ENCODE assay signal across 18 cellular contexts in the genomic region with DNA sequence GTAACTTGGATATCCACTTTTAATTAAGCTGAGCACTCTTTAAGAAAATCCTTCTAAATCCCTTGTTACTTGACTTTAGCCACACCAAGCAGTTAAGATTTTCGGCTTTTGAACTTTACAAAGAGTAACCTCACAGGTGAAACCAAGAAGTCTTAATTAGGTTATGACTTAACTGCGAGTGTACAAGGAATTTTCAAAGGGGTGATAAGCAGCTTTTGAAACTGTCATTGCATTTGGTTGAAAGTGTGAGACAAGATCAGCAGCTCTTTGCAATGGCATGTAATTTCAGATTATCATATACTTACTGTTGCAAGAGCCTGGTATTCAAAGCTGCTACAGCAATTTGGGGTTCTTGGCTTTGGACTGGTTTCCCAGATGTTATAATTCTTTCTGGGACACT.
DNase-seq lines count a peak whose midpoint lies in the region; ATAC-seq, FAIRE-seq and TF ChIP-seq lines count a peak whose summit lies in the region.
"Had no signal": no experiment of that assay in that cellular context is flagged by ENCODE, and none has a peak within 500 bp of the region (broad histone marks: within the 10 kb centered on the region; RNA-seq: fewer than 3 reads in every experiment).

No MANE protein-coding gene starts in this region.

- no peak for TF ChIP-seq EP300 in GM12878 (IDR thresholded peaks at IDR 0.05; ENCODE audit: borderline replicate concordance in 1 of 2, control insufficient read depth in 1 of 2, low read depth in 2 of 2, low read length in 2 of 2)

- no TSS peak for BruUV-seq in GM12878 (replicated peaks; lab: Mats Ljungman, UMichigan)

- no peak for TF ChIP-seq POLR2A in GM12878 (IDR thresholded peaks at IDR 0.05; ENCODE audit: low read depth, low read length)

- H3K4me3 Mint-ChIP-seq in endodermal cell: no peak overlapping the region
- H3K4me3 Mint-ChIP-seq: CD14-positive monocyte; CD4-positive, alpha-beta memory T cell; IgD-negative memory B cell had no signal

- ATAC-seq in GM18868 (IDR thresholded peaks at IDR 0.05; ENCODE audit: unreplicated experiment) (peak; percentile 70), GM12878 (peak; percentile 59)
- ATAC-seq: HepG2 had no signal

- H3K4me3 ChIP-seq in KMS-11 (IDR thresholded peaks at IDR 0.05; ENCODE audit: insufficient read depth, low read depth, low read length): no peak overlapping the region
- no peak overlapping the region for H3K4me3 ChIP-seq in GM12878
- no peak overlapping the region for H3K4me3 ChIP-seq in endodermal cell (ENCODE audit: low read length)
- no peak overlapping the region for H3K4me3 ChIP-seq in left ventricle myocardium inferior
- H3K4me3 ChIP-seq: BLaER1, GM23248, HAP-1 had no signal

- RAD21 ChIA-PET in GM12878 (lab: Charles Lee; ENCODE audit: unreplicated experiment): no interaction called here

- intact Hi-C loops in GM12878 (cut with micrococcal nuclease; ENCODE audit: unreplicated experiment) (no loop called here), left ventricle myocardium inferior (cut with micrococcal nuclease) (no loop called here)

- DNase-seq in GM12878 (ENCODE audit: low read depth, low spot score) (no peak), HPDE6-E6E7 (ENCODE audit: extremely low spot score) (no peak), endodermal cell (no peak), left ventricle myocardium inferior (no peak)
- DNase-seq: CD4-positive, alpha-beta memory T cell; DMS153; DMS79; GDM1; GM23248; KBM-7 had no signal

- 22% methylated on average over 2 of the region's 2 CpGs for WGBS in GM12878 (ENCODE audit: insufficient coverage, insufficient replicate concordance, low lambda C conversion rate, missing lambda C conversion rate)
- 77 to 86% methylated on average over 2 of the region's 2 CpGs for WGBS in endodermal cell (ENCODE audit: insufficient coverage in 1 of 2, insufficient read length in 1 of 2), 2 experiments

- no peak overlapping the region for H3K27ac Mint-ChIP-seq in endodermal cell
- H3K27ac Mint-ChIP-seq: CD14-positive monocyte; CD4-positive, alpha-beta memory T cell; IgD-negative memory B cell had no signal

- TF ChIP-seq RAD21 in GM12878 (IDR thresholded peaks at IDR 0.05; ENCODE audit: insufficient read depth, low read depth, low read length): no peak

- peaks cover 4% of the 10 kb centered on the region for H3K36me3 Mint-ChIP-seq in endodermal cell (ENCODE audit: low read depth)
- H3K36me3 Mint-ChIP-seq: CD14-positive monocyte had no signal

- H3K27ac ChIP-seq in KMS-11: peak overlapping the region; percentile 47
- no peak overlapping the region for H3K27ac ChIP-seq in GM12878 (ENCODE audit: control insufficient read depth, insufficient read depth)
- no peak overlapping the region for H3K27ac ChIP-seq in endodermal cell (ENCODE audit: low read depth, low read length)
- H3K27ac ChIP-seq in left ventricle myocardium inferior (replicated peaks): no peak overlapping the region
- H3K27ac ChIP-seq: BLaER1, GM23248 had no signal

- no peak for FAIRE-seq in GM12878 (lab: Jason Lieb, UNC)
- FAIRE-seq: A204.1, HepG2 had no signal

- H2AFZ ChIP-seq in KMS-11 (ENCODE audit: low read depth) (no peak overlapping the region), GM12878 (ENCODE audit: control insufficient read depth, low read depth, low read length) (no peak overlapping the region)
- H2AFZ ChIP-seq: GM23248 had no signal

- H3K9me3 Mint-ChIP-seq in endodermal cell: peaks cover 28% of the 10 kb centered on the region

- POLR2A ChIA-PET in GM12878 (lab: Charles Lee): no interaction called here

- CTCF ChIA-PET in GM12878 (lab: Yijun Ruan, JAX): interaction anchor here (1.5 kb wide), 1 partner anchor 14 kb away, joined by 3 read pairs; no protein-coding TSS in a partner anchor

- in situ Hi-C loops in GM12878 (cut with MboI): no loop called here

- SMC1A ChIA-PET in GM12878 (lab: Charles Lee; ENCODE audit: uncharacterized antibody, unreplicated experiment): interaction anchor here (1.3 to 1.4 kb wide), 2 partner anchors 12 to 14 kb away, joined by 3 to 6 read pairs; no protein-coding TSS in a partner anchor

- no peaks in the 10 kb centered on the region for H3K27me3 Mint-ChIP-seq in endodermal cell (ENCODE audit: insufficient read depth)
- H3K27me3 Mint-ChIP-seq: CD4-positive, alpha-beta memory T cell; IgD-negative memory B cell had no signal

- no peaks in the 10 kb centered on the region for H3K27me3 ChIP-seq in KMS-11 (ENCODE audit: insufficient read depth, low read depth)
- no peaks in the 10 kb centered on the region for H3K27me3 ChIP-seq in GM12878 (replicated peaks in 1 of 2; ENCODE audit: control insufficient read depth in 2 of 2, insufficient read depth in 2 of 2, low read length in 1 of 2)
- no peaks in the 10 kb centered on the region for H3K27me3 ChIP-seq in endodermal cell (ENCODE audit: control insufficient read depth, insufficient read depth, low read length, poor library complexity, severe bottlenecking)
- no peaks in the 10 kb centered on the region for H3K27me3 ChIP-seq in left ventricle myocardium inferior (ENCODE audit: low read depth)
- H3K27me3 ChIP-seq: BLaER1 had no signal

- H4K20me1 ChIP-seq in KMS-11 (ENCODE audit: insufficient read depth): no peaks in the 10 kb centered on the region
- no peaks in the 10 kb centered on the region for H4K20me1 ChIP-seq in GM12878 (ENCODE audit: control insufficient read depth, insufficient read depth)
- H4K20me1 ChIP-seq: BLaER1 had no signal

- H3K9me3 ChIP-seq in GM12878 (replicated peaks; ENCODE audit: control insufficient read depth, insufficient read depth, low read length) (no peaks in the 10 kb centered on the region), endodermal cell (ENCODE audit: control insufficient read depth, low read length) (peaks cover 28% of the 10 kb centered on the region), left ventricle myocardium inferior (replicated peaks) (no peaks in the 10 kb centered on the region)
- H3K9me3 ChIP-seq: HAP-1 had no signal

- peak overlapping the region; percentile 72 for H3K4me2 ChIP-seq in KMS-11
- H3K4me2 ChIP-seq in GM12878 (ENCODE audit: control insufficient read depth, insufficient read depth): peak overlapping the region; percentile 17; the same call in 1 of the 2 replicates
- H3K4me2 ChIP-seq: BLaER1 had no signal

- H3K36me3 ChIP-seq in KMS-11 (ENCODE audit: insufficient read depth) (no peaks in the 10 kb centered on the region), GM12878 (ENCODE audit: control insufficient read depth in 2 of 2, insufficient read depth in 2 of 2, low read length in 1 of 2) (no peaks in the 10 kb centered on the region), endodermal cell (ENCODE audit: control insufficient read depth, insufficient read depth, low read length) (no peaks in the 10 kb centered on the region), left ventricle myocardium inferior (no peaks in the 10 kb centered on the region)
- H3K36me3 ChIP-seq: HAP-1 had no signal

- H3K4me1 ChIP-seq in KMS-11 (ENCODE audit: low read depth, poor library complexity, severe bottlenecking): peaks cover 35% of the 10 kb centered on the region
- H3K4me1 ChIP-seq in GM12878 (ENCODE audit: control insufficient read depth, insufficient read depth, low read length): no peaks in the 10 kb centered on the region
- peaks cover 4% of the 10 kb centered on the region for H3K4me1 ChIP-seq in endodermal cell (ENCODE audit: control insufficient read depth, insufficient read depth, low read length)
- H3K4me1 ChIP-seq in left ventricle myocardium inferior: peaks cover 23% of the 10 kb centered on the region
- H3K4me1 ChIP-seq: BLaER1, HAP-1 had no signal

- TF ChIP-seq CTCF in KMS-11 (conservative IDR thresholded peaks at IDR 0.05; ENCODE audit: low read depth, low read length) (no peak), GM12878 (IDR thresholded peaks at IDR 0.05 in 2 of 3, conservative IDR thresholded peaks at IDR 0.05 in 1 of 3; ENCODE audit: control insufficient read depth in 2 of 3, extremely low read depth in 1 of 3, insufficient read depth in 1 of 3, low read depth in 3 of 3, low read length in 3 of 3) (no peak), endodermal cell (conservative IDR thresholded peaks at IDR 0.05) (no peak), left ventricle myocardium inferior (IDR thresholded peaks at IDR 0.05; ENCODE audit: borderline replicate concordance) (no peak)

- H3K79me2 ChIP-seq in KMS-11 (ENCODE audit: insufficient read depth, low read depth) (no peaks in the 10 kb centered on the region), GM12878 (ENCODE audit: control insufficient read depth, insufficient read depth, low read length) (no peaks in the 10 kb centered on the region)

- H3K4me1 Mint-ChIP-seq in endodermal cell: peaks cover 9% of the 10 kb centered on the region
- H3K4me1 Mint-ChIP-seq: CD14-positive monocyte; CD4-positive, alpha-beta memory T cell; IgD-negative memory B cell had no signal

- H3K9ac ChIP-seq in KMS-11: peak overlapping the region; percentile 24; the same call in 1 of the 2 replicates
- no peak overlapping the region for H3K9ac ChIP-seq in GM12878 (ENCODE audit: control insufficient read depth, insufficient read depth, low read length)
- no peak overlapping the region for H3K9ac ChIP-seq in endodermal cell (ENCODE audit: extremely low read depth, low read length, poor library complexity, severe bottlenecking)
- H3K9ac ChIP-seq: BLaER1, GM23248 had no signal

TF ChIP-seq in GM12878, 131 proteins besides CTCF, POLR2A, EP300 and RAD21:
- TF ChIP-seq MTA2 (IDR thresholded peaks at IDR 0.05; ENCODE audit: low read depth): peak; percentile 55; the same call in 1 of the 2 replicates
- TF ChIP-seq RAD51 (IDR thresholded peaks at IDR 0.05): no peak
- TF ChIP-seq, protein P1, sequence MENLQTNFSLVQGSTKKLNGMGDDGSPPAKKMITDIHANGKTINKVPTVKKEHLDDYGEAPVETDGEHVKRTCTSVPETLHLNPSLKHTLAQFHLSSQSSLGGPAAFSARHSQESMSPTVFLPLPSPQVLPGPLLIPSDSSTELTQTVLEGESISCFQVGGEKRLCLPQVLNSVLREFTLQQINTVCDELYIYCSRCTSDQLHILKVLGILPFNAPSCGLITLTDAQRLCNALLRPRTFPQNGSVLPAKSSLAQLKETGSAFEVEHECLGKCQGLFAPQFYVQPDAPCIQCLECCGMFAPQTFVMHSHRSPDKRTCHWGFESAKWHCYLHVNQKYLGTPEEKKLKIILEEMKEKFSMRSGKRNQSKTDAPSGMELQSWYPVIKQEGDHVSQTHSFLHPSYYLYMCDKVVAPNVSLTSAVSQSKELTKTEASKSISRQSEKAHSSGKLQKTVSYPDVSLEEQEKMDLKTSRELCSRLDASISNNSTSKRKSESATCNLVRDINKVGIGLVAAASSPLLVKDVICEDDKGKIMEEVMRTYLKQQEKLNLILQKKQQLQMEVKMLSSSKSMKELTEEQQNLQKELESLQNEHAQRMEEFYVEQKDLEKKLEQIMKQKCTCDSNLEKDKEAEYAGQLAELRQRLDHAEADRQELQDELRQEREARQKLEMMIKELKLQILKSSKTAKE (IDR thresholded peaks at IDR 0.05; ENCODE audit: low read depth, poor library complexity, severe bottlenecking): no peak
- peak in 1 of 2 experiments; percentile 18; a peak in 1 of 4 replicates for TF ChIP-seq IKZF2 (IDR thresholded peaks at IDR 0.05)
- peak; percentile 16; the same call in 1 of the 2 replicates for TF ChIP-seq ATF7 (IDR thresholded peaks at IDR 0.05; ENCODE audit: low read depth)
TF ChIP-seq in GM12878: peak in this region for 3.
